In genomic region chr10:101106351-101106750, GRCh38 we compare ENCODE assay signal across 8 cellular contexts. TPM values are rescaled to one million over a fixed set of nuclear protein-coding genes. Genes with fewer than 3 reads are reported as not detected.
"Had no signal": no experiment of that assay in that cellular context is flagged by ENCODE, and none has a peak within 500 bp of the region (broad histone marks: within the 10 kb centered on the region; RNA-seq: fewer than 3 reads in every experiment).

No MANE protein-coding gene starts in this region.

- H3K4me3 ChIP-seq: GM23248, HAP-1, K562 had no signal

- DNase-seq: GM23248, GOT3, H7 had no signal

- H3K9ac ChIP-seq: GM23248 had no signal

- H3K27ac ChIP-seq: GM23248 had no signal

- H2AFZ ChIP-seq: GM23248 had no signal

- H3K36me3 ChIP-seq: HAP-1 had no signal

- H3K9me3 ChIP-seq: HAP-1 had no signal

- ATAC-seq: HCT116, K562 had no signal

RNA-seq across cellular contexts. Expression of gene TLX1, which starts 24.7 kb away (rescaled TPM):
- total RNA-seq: GM23248, H4, H7, HT-29 had no signal
- polyA plus RNA-seq: GM23248 had no signal
